ENCODE assay signal across 15 cellular contexts in the genomic region with DNA sequence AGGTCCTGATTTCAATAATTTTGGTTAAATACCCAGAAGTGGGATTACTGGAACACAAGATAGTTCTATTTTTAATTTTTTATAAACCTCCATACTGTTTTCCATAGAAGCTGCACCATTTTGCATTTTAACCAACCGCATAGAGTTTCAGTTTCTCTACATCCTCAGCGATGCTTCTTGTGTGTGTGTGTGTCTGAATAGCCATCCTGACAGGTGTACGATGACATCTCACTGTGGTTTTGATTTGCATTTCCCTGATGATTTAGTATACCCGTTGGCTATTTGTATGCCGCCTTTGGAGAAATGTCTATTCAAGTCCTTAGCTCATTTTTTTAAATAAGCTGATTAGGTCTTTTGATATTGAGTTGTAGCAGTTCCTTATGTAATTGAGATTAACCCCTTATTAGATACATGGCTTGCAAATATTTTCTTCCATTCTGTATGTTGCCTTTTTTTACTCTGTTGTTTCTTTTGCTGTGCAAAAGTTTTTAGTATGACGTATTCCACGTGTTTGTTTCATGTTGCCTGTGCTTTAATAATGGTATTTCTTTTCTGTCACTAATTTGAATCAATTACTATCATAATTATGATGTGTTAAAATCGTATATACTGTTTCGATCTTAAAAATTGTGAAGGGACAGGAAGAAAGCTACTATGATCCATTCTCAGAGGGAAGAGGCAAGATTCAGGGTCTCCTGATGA.
A peak's percentile ranks its signal among the peaks of the same experiment; 100 is the strongest.
DNase-seq lines count a peak whose midpoint lies in the region; ATAC-seq and TF ChIP-seq lines count a peak whose summit lies in the region.
"Had no signal": no experiment of that assay in that cellular context is flagged by ENCODE, and none has a peak within 500 bp of the region (broad histone marks: within the 10 kb centered on the region; RNA-seq: fewer than 3 reads in every experiment).

No MANE protein-coding gene starts in this region.

- no peak for TF ChIP-seq CTCF in GM06990 (IDR thresholded peaks at IDR 0.05; ENCODE audit: insufficient read depth, low read length, poor library complexity, severe bottlenecking)

- no peaks in the 10 kb centered on the region for H3K9me3 ChIP-seq in right cardiac atrium (ENCODE audit: control insufficient read depth, low read length)
- H3K9me3 ChIP-seq: A549, ascending aorta, HAP-1, MG63, upper lobe of right lung had no signal

- peak; percentile 87 for ATAC-seq in GM21360 (IDR thresholded peaks at IDR 0.05; ENCODE audit: unreplicated experiment)
- ATAC-seq in HG03354 (IDR thresholded peaks at IDR 0.05; ENCODE audit: poor library complexity, severe bottlenecking, unreplicated experiment): peak; percentile 85
- no peak for ATAC-seq in GM21825 (IDR thresholded peaks at IDR 0.05; ENCODE audit: unreplicated experiment)
- ATAC-seq in right cardiac atrium: no peak
- ATAC-seq: A549, upper lobe of right lung had no signal

- 86% methylated on average over 9 of the region's 9 CpGs for WGBS in right cardiac atrium

- H3K36me3 ChIP-seq in GM06990 (ENCODE audit: control insufficient read depth, insufficient read depth, low read length): no peaks in the 10 kb centered on the region
- H3K36me3 ChIP-seq: ascending aorta, HAP-1, MG63, upper lobe of right lung had no signal

- H3K4me1 ChIP-seq in right cardiac atrium (ENCODE audit: control insufficient read depth, insufficient read depth, low read length): no peaks in the 10 kb centered on the region
- H3K4me1 ChIP-seq: A549, ascending aorta, HAP-1, upper lobe of right lung had no signal

- DNase-seq in GM06990 (ENCODE audit: extremely low read depth, insufficient read length): peak; percentile 24
- DNase-seq in NCI-H748 treated with DMSO at 0.1 percent for 48 hours (lab: John Stamatoyannopoulos, UW): peak; percentile 11
- no peak for DNase-seq in cortex of kidney (lab: John Stamatoyannopoulos, UW)
- DNase-seq in Ammon's horn (ENCODE audit: low spot score): no peak
- DNase-seq in right cardiac atrium: no peak
- DNase-seq: activated CD4-positive, alpha-beta T cell treated with anti-CD3 and anti-CD28 coated beads for 48 hours; activated naive CD4-positive, alpha-beta T cell treated with Interleukin-2 at 50 U/mL for 16 hours; MG63; upper lobe of right lung had no signal

- H3K4me3 ChIP-seq in GM06990 (replicated peaks; ENCODE audit: low read depth, low read length) (no peak overlapping the region), right cardiac atrium (ENCODE audit: low read length) (no peak overlapping the region)
- H3K4me3 ChIP-seq: A549, ascending aorta, HAP-1, MG63, upper lobe of right lung had no signal

- intact Hi-C loops in right cardiac atrium (cut with DNase I): no loop called here

- no peak overlapping the region for H3K27ac ChIP-seq in right cardiac atrium (ENCODE audit: low read length)
- H3K27ac ChIP-seq: A549, ascending aorta, upper lobe of right lung had no signal

- H3K27me3 ChIP-seq in GM06990 (replicated peaks; ENCODE audit: control insufficient read depth, insufficient read depth, low read length) (no peaks in the 10 kb centered on the region), right cardiac atrium (ENCODE audit: control insufficient read depth, insufficient read depth) (no peaks in the 10 kb centered on the region)
- H3K27me3 ChIP-seq: ascending aorta, MG63, upper lobe of right lung had no signal

Comparison
In these comparisons a context has a peak if more than half of its experiments do, and no peak if none do; other contexts are left out.
1. DNase-seq: peak in GM06990 (single experiment) and NCI-H748 treated with DMSO at 0.1 percent for 48 hours (single experiment); none in cortex of kidney (single experiment), Ammon's horn (single experiment) and right cardiac atrium (0 of 3).
2. ATAC-seq: peak in GM21360 (single experiment) and HG03354 (single experiment); none in GM21825 (single experiment) and right cardiac atrium (0 of 2).